ENCODE assay signal across 16 cellular contexts in genomic region chr15:92494791-92495190, GRCh38.
"Had no signal": no experiment of that assay in that cellular context is flagged by ENCODE, and none has a peak within 500 bp of the region (broad histone marks: within the 10 kb centered on the region; RNA-seq: fewer than 3 reads in every experiment).

No MANE protein-coding gene starts in this region.

- H3K27ac Mint-ChIP-seq: endodermal cell, memory B cell, mesothelial cell of epicardium, naive B cell, nephron progenitor cell had no signal

- DNase-seq: effector CD4-positive, alpha-beta T cell; endodermal cell; erythroblast; kidney; left cardiac atrium; left ventricle myocardium inferior; lower lobe of right lung; naive B cell; nephron progenitor cell; stimulated activated CD4-positive, alpha-beta T cell treated with anti-CD3 and anti-CD28 coated beads, Interleukin-2, amount 100 ng/mL, for 24 hours; stimulated activated naive CD4-positive, alpha-beta T cell; stomach; trophoblast cell had no signal

- H3K36me3 Mint-ChIP-seq: memory B cell, mesothelial cell of epicardium had no signal

- H3K4me1 Mint-ChIP-seq: memory B cell, naive B cell had no signal

- ATAC-seq: left cardiac atrium, lower lobe of right lung, sciatic nerve had no signal

- H3K4me3 Mint-ChIP-seq: endodermal cell, memory B cell, mesothelial cell of epicardium, nephron progenitor cell had no signal
